Comparison of ENCODE assay signal across 1 cellular context in the genomic region with DNA sequence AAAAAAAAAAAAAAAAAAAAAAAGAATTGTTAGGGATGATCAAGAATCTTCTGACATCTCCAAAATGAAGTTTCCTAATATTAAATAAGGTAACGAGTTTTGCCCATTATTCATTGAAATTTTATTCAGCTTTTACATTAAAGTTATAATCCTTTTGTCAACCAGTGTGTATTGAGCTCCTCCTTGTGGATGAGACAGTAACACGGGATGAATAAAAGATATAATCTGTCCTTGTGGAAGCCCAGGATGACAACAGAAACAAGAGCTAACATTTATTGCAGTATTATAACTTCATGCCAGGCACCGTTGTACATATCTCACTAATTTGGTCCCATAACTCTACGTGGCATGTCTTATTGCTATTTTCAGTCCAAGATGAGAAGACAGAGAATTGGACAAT.
TF ChIP-seq lines count a peak whose summit lies in the region.

No MANE protein-coding gene starts in this region.

TF ChIP-seq in H1, 55 proteins besides CTCF, POLR2A, EP300 and RAD21 (continued from another document):
- TF ChIP-seq HDAC2 (IDR thresholded peaks at IDR 0.05; ENCODE audit: borderline replicate concordance in 1 of 2, low read depth in 2 of 2, low read length in 2 of 2) (no peak), SP1 (IDR thresholded peaks at IDR 0.05; ENCODE audit: low read depth, low read length) (no peak), KDM5A (IDR thresholded peaks at IDR 0.05; ENCODE audit: low read length) (no peak)
- TF ChIP-seq, protein P1, sequence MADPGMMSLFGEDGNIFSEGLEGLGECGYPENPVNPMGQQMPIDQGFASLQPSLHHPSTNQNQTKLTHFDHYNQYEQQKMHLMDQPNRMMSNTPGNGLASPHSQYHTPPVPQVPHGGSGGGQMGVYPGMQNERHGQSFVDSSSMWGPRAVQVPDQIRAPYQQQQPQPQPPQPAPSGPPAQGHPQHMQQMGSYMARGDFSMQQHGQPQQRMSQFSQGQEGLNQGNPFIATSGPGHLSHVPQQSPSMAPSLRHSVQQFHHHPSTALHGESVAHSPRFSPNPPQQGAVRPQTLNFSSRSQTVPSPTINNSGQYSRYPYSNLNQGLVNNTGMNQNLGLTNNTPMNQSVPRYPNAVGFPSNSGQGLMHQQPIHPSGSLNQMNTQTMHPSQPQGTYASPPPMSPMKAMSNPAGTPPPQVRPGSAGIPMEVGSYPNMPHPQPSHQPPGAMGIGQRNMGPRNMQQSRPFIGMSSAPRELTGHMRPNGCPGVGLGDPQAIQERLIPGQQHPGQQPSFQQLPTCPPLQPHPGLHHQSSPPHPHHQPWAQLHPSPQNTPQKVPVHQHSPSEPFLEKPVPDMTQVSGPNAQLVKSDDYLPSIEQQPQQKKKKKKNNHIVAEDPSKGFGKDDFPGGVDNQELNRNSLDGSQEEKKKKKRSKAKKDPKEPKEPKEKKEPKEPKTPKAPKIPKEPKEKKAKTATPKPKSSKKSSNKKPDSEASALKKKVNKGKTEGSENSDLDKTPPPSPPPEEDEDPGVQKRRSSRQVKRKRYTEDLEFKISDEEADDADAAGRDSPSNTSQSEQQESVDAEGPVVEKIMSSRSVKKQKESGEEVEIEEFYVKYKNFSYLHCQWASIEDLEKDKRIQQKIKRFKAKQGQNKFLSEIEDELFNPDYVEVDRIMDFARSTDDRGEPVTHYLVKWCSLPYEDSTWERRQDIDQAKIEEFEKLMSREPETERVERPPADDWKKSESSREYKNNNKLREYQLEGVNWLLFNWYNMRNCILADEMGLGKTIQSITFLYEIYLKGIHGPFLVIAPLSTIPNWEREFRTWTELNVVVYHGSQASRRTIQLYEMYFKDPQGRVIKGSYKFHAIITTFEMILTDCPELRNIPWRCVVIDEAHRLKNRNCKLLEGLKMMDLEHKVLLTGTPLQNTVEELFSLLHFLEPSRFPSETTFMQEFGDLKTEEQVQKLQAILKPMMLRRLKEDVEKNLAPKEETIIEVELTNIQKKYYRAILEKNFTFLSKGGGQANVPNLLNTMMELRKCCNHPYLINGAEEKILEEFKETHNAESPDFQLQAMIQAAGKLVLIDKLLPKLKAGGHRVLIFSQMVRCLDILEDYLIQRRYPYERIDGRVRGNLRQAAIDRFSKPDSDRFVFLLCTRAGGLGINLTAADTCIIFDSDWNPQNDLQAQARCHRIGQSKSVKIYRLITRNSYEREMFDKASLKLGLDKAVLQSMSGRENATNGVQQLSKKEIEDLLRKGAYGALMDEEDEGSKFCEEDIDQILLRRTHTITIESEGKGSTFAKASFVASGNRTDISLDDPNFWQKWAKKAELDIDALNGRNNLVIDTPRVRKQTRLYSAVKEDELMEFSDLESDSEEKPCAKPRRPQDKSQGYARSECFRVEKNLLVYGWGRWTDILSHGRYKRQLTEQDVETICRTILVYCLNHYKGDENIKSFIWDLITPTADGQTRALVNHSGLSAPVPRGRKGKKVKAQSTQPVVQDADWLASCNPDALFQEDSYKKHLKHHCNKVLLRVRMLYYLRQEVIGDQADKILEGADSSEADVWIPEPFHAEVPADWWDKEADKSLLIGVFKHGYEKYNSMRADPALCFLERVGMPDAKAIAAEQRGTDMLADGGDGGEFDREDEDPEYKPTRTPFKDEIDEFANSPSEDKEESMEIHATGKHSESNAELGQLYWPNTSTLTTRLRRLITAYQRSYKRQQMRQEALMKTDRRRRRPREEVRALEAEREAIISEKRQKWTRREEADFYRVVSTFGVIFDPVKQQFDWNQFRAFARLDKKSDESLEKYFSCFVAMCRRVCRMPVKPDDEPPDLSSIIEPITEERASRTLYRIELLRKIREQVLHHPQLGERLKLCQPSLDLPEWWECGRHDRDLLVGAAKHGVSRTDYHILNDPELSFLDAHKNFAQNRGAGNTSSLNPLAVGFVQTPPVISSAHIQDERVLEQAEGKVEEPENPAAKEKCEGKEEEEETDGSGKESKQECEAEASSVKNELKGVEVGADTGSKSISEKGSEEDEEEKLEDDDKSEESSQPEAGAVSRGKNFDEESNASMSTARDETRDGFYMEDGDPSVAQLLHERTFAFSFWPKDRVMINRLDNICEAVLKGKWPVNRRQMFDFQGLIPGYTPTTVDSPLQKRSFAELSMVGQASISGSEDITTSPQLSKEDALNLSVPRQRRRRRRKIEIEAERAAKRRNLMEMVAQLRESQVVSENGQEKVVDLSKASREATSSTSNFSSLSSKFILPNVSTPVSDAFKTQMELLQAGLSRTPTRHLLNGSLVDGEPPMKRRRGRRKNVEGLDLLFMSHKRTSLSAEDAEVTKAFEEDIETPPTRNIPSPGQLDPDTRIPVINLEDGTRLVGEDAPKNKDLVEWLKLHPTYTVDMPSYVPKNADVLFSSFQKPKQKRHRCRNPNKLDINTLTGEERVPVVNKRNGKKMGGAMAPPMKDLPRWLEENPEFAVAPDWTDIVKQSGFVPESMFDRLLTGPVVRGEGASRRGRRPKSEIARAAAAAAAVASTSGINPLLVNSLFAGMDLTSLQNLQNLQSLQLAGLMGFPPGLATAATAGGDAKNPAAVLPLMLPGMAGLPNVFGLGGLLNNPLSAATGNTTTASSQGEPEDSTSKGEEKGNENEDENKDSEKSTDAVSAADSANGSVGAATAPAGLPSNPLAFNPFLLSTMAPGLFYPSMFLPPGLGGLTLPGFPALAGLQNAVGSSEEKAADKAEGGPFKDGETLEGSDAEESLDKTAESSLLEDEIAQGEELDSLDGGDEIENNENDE (IDR thresholded peaks at IDR 0.05; ENCODE audit: insufficient replicate concordance, low read length) = no peak
TF ChIP-seq in H1: peak in this region for 0.
